Comparison of ENCODE assay signal across 8 cellular contexts in genomic region chr3:106332884-106333283, GRCh38.
A peak's percentile ranks its signal among the peaks of the same experiment; 100 is the strongest.
DNase-seq lines count a peak whose midpoint lies in the region; ATAC-seq and TF ChIP-seq lines count a peak whose summit lies in the region.

No MANE protein-coding gene starts in this region.

- H3K4me1 Mint-ChIP-seq in stimulated activated naive CD8-positive, alpha-beta T cell treated with anti-CD3 and anti-CD28 coated beads, Interleukin-15, Interleukin-2, amounts not matched to agents 100 ng/mL and 50 ng/mL, for 24 hours (ENCODE audit: low read depth), result peaks cover 85% of the 10 kb centered on the region

- H3K4me3 Mint-ChIP-seq in stimulated activated naive CD8-positive, alpha-beta T cell treated with anti-CD3 and anti-CD28 coated beads, Interleukin-15, Interleukin-2, amounts not matched to agents 100 ng/mL and 50 ng/mL, for 24 hours, result peak overlapping the region; percentile 35

- H3K27ac ChIP-seq in MM.1S (ENCODE audit: low read length), result no peak overlapping the region

- H3K36me3 Mint-ChIP-seq in stimulated activated naive CD8-positive, alpha-beta T cell treated with anti-CD3 and anti-CD28 coated beads, Interleukin-15, Interleukin-2, amounts not matched to agents 100 ng/mL and 50 ng/mL, for 24 hours (ENCODE audit: low read depth), result peaks cover 4% of the 10 kb centered on the region

- peak; percentile 40 for ATAC-seq in HG03460 (IDR thresholded peaks at IDR 0.05; ENCODE audit: unreplicated experiment)
- ATAC-seq in HG03571 (IDR thresholded peaks at IDR 0.05; ENCODE audit: unreplicated experiment), result no peak

- no peaks in the 10 kb centered on the region for H3K4me1 ChIP-seq in MM.1S (ENCODE audit: low read length)

- H3K27me3 Mint-ChIP-seq in stimulated activated naive CD8-positive, alpha-beta T cell treated with anti-CD3 and anti-CD28 coated beads, Interleukin-15, Interleukin-2, amounts not matched to agents 100 ng/mL and 50 ng/mL, for 24 hours, result no peaks in the 10 kb centered on the region

- peak; percentile 5 for DNase-seq in activated gamma-delta T cell treated with anti-CD3 and anti-CD28 coated beads, Interleukin-2, amount 50 U/mL, for 16 hours (ENCODE audit: low read depth)
- DNase-seq in activated gamma-delta T cell treated with Interleukin-2 at 50 U/mL for 16 hours (no peak), astrocyte of the spinal cord (ENCODE audit: low read depth, low spot score) (peak; percentile 49), MM.1S (no peak), pons (ENCODE audit: low spot score) (no peak)

- no peaks in the 10 kb centered on the region for H3K9me3 ChIP-seq in MM.1S (replicated peaks; ENCODE audit: insufficient read depth, low read length)

- H3K9ac ChIP-seq in MM.1S (ENCODE audit: low read length), result no peak overlapping the region

- H4K20me1 ChIP-seq in MM.1S (ENCODE audit: insufficient read depth, low read length), result no peaks in the 10 kb centered on the region

- no peaks in the 10 kb centered on the region for H3F3A ChIP-seq in MM.1S (ENCODE audit: insufficient read depth, low read length)

- no peaks in the 10 kb centered on the region for H3K27me3 ChIP-seq in MM.1S (replicated peaks; ENCODE audit: insufficient read depth, low read length)

- no peak overlapping the region for H3K4me2 ChIP-seq in MM.1S (ENCODE audit: low read depth, low read length)

- H3K4me3 ChIP-seq in astrocyte of the spinal cord (ENCODE audit: low read depth, low read length) (no peak overlapping the region), MM.1S (ENCODE audit: low read length) (no peak overlapping the region)

- peak overlapping the region; percentile 99 for H3K27ac Mint-ChIP-seq in stimulated activated naive CD8-positive, alpha-beta T cell treated with anti-CD3 and anti-CD28 coated beads, Interleukin-15, Interleukin-2, amounts not matched to agents 100 ng/mL and 50 ng/mL, for 24 hours

- in situ Hi-C loops in astrocyte of the spinal cord (cut with HindIII; ENCODE audit: low sequenced_read_pairs), result no loop called here

- H2AFZ ChIP-seq in MM.1S (ENCODE audit: low read length), result no peak overlapping the region

- H3K9me2 ChIP-seq in MM.1S (replicated peaks; ENCODE audit: insufficient read depth, low read length), result no peaks in the 10 kb centered on the region

- H3K9me3 Mint-ChIP-seq in stimulated activated naive CD8-positive, alpha-beta T cell treated with anti-CD3 and anti-CD28 coated beads, Interleukin-15, Interleukin-2, amounts not matched to agents 100 ng/mL and 50 ng/mL, for 24 hours, result peaks cover 8% of the 10 kb centered on the region

- H3K36me3 ChIP-seq in MM.1S (replicated peaks; ENCODE audit: insufficient read depth, low read length), result no peaks in the 10 kb centered on the region

- H3K79me2 ChIP-seq in MM.1S (ENCODE audit: low read length), result no peaks in the 10 kb centered on the region

- TF ChIP-seq CTCF in astrocyte of the spinal cord (IDR thresholded peaks at IDR 0.05; ENCODE audit: low read depth, low read length) (no peak), MM.1S (IDR thresholded peaks at IDR 0.05; ENCODE audit: low read length) (no peak)

Comparison
In these comparisons a context has a peak if more than half of its experiments do, and no peak if none do; other contexts are left out.
1. DNase-seq: peak in activated gamma-delta T cell treated with anti-CD3 and anti-CD28 coated beads, Interleukin-2, amount 50 U/mL, for 16 hours (single experiment) and astrocyte of the spinal cord (single experiment); none in activated gamma-delta T cell treated with Interleukin-2 at 50 U/mL for 16 hours (single experiment), MM.1S (single experiment) and pons (single experiment).